In the genomic region with DNA sequence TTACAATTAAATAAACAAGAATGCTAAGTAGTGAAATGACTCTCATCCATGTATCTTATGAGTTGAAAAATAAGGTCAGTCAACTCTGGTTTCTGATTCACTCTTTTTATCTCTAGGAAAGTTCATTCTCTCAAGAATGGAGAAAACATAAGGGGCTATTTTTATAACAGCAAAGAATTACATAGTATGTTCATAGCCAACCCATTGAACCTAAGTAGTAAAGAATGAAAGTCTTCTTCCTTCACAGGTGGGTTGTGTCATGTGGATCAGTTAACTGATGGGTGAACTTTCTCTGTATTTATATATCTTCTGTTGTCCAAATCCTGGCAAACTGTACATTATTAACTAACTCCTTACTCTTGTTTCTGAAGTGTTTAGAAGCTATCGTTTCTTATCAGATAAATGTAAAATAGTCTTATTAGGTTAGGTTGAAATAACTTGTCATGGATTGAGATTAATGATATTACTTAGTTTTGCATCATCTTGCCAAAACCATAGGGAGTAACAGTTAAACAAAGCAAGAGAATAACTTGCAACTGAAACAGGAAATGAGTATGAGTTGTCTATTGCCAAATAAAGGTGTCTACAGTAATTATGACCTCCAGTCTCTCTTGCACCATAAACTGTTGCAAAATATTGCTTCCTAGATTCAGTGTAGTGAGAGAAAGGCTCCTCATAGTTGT, we compare ENCODE assay signal across 8 cellular contexts.
A peak's percentile ranks its signal among the peaks of the same experiment; 100 is the strongest.
DNase-seq lines count a peak whose midpoint lies in the region; ATAC-seq and TF ChIP-seq lines count a peak whose summit lies in the region.

No MANE protein-coding gene starts in this region.

- DNase-seq in Kasumi-1 (lab: John Stamatoyannopoulos, UW): peak; percentile 87 to 92
- DNase-seq in fibroblast of the conjunctiva (ENCODE audit: low read depth): peak; percentile 22
- DNase-seq in NCI-H524 treated with DMSO at 0.1 percent for 48 hours (lab: John Stamatoyannopoulos, UW): no peak
- DNase-seq in NCI-H774 (lab: John Stamatoyannopoulos, UW): no peak
- no peak for DNase-seq in omental fat pad (ENCODE audit: low spot score)
- no peak for DNase-seq in activated naive CD4-positive, alpha-beta T cell treated with anti-CD3 and anti-CD28 coated beads, Interleukin-2, amount 50 U/mL, for 16 hours

- ATAC-seq in GM18909 (IDR thresholded peaks at IDR 0.05; ENCODE audit: poor library complexity, unreplicated experiment): peak; percentile 88
- ATAC-seq in HG02623 (IDR thresholded peaks at IDR 0.05; ENCODE audit: unreplicated experiment): peak; percentile 70
- ATAC-seq in omental fat pad (ENCODE audit: low FRiP score): no peak

- no peak for TF ChIP-seq CTCF in omental fat pad (IDR thresholded peaks at IDR 0.05)

Comparison
In these comparisons a context has a peak if more than half of its experiments do, and no peak if none do; other contexts are left out.
1. DNase-seq: peak in Kasumi-1 (2 of 2) and fibroblast of the conjunctiva (single experiment); none in NCI-H524 treated with DMSO at 0.1 percent for 48 hours (single experiment), NCI-H774 (single experiment), omental fat pad (single experiment) and activated naive CD4-positive, alpha-beta T cell treated with anti-CD3 and anti-CD28 coated beads, Interleukin-2, amount 50 U/mL, for 16 hours (single experiment).